Comparison of ENCODE assay signal across 8 cellular contexts in genomic region chr10:1048349-1048731, GRCh38. TPM values are rescaled to one million over a fixed set of nuclear protein-coding genes. Genes with fewer than 3 reads are reported as not detected.
DNase-seq lines count a peak whose midpoint lies in the region; ATAC-seq and TF ChIP-seq lines count a peak whose summit lies in the region.

No MANE protein-coding gene starts in this region.

- H3K4me1 Mint-ChIP-seq in memory B cell: peaks cover 39% of the 10 kb centered on the region

- TF ChIP-seq CTCF in OCI-LY1 (IDR thresholded peaks at IDR 0.05; ENCODE audit: low read length) (no peak), coronary artery (IDR thresholded peaks at IDR 0.05) (no peak), thyroid gland (IDR thresholded peaks at IDR 0.05) (no peak)

- DNase-seq in activated CD8-positive, alpha-beta memory T cell treated with anti-CD3 and anti-CD28 coated beads, Interleukin-2, amount 50 U/mL, for 4 hours: peak; percentile 71
- no peak for DNase-seq in activated CD8-positive, alpha-beta memory T cell treated with anti-CD3 and anti-CD28 coated beads for 24 hours
- DNase-seq in coronary artery (ENCODE audit: low spot score) (no peak), memory B cell (ENCODE audit: low spot score in 2 of 2) (peak in 1 of 2 donors; percentile 70), thyroid gland (peak; percentile 42 to 44), NCI-H1092 (lab: John Stamatoyannopoulos, UW) (no peak)

- no peaks in the 10 kb centered on the region for H3K9me3 ChIP-seq in OCI-LY1 (ENCODE audit: low read length)
- no peaks in the 10 kb centered on the region for H3K9me3 ChIP-seq in thyroid gland

- H2AFZ ChIP-seq in OCI-LY1 (ENCODE audit: low read length): no peak overlapping the region

- ATAC-seq in memory B cell (ENCODE audit: low read depth) (peak; percentile 34), HG03196 (IDR thresholded peaks at IDR 0.05; ENCODE audit: unreplicated experiment) (no peak)

- no peaks in the 10 kb centered on the region for H3K27me3 Mint-ChIP-seq in memory B cell

- peak overlapping the region; percentile 94 for H3K9ac ChIP-seq in OCI-LY1 (ENCODE audit: low read length)

- H3K4me2 ChIP-seq in OCI-LY1 (ENCODE audit: low read length): peak overlapping the region; percentile 82

- H3K36me3 ChIP-seq in OCI-LY1 (ENCODE audit: insufficient read depth, low read length) (peaks cover 69% of the 10 kb centered on the region), thyroid gland (no peaks in the 10 kb centered on the region)

- H3K4me3 ChIP-seq in OCI-LY1 (ENCODE audit: low read depth, low read length, poor library complexity, severe bottlenecking) (peak overlapping the region; percentile 95), coronary artery (peak overlapping the region; percentile 89), thyroid gland (replicated peaks in 1 of 3) (peak overlapping the region; percentile 42 to 66 (median 54))

- H3K27ac ChIP-seq in OCI-LY1 (ENCODE audit: low read depth, low read length, poor library complexity, severe bottlenecking): peak overlapping the region; percentile 94
- peak overlapping the region; percentile 98 to 99 for H3K27ac ChIP-seq in coronary artery
- H3K27ac ChIP-seq in thyroid gland: peak overlapping the region; percentile 94 to 98 (median 97)

- H3F3A ChIP-seq in OCI-LY1 (ENCODE audit: insufficient read depth, low read length): peaks cover 8% of the 10 kb centered on the region; the same call in 1 of the 2 replicates

- WGBS in thyroid gland, 2 donors: 0 to 2% methylated on average over 13 to 24 of the region's 37 CpGs

- H3K36me3 Mint-ChIP-seq in memory B cell: peaks cover 10% of the 10 kb centered on the region

- peak overlapping the region; percentile 95 for H3K4me3 Mint-ChIP-seq in memory B cell

- intact Hi-C loops in thyroid gland (cut with DNase I): no loop called here

- H3K9me3 Mint-ChIP-seq in memory B cell: peaks cover 1% of the 10 kb centered on the region

- peaks cover 52% of the 10 kb centered on the region for H3K4me1 ChIP-seq in OCI-LY1 (ENCODE audit: insufficient read depth, low read length, severe bottlenecking)
- peaks cover 13 to 15% of the 10 kb centered on the region in 2 donors for H3K4me1 ChIP-seq in thyroid gland

- no peaks in the 10 kb centered on the region for H3K9me2 ChIP-seq in OCI-LY1 (ENCODE audit: low read depth, low read length)

- H3K79me2 ChIP-seq in OCI-LY1 (ENCODE audit: insufficient read depth, low read length): peaks cover 40% of the 10 kb centered on the region

- H3K27me3 ChIP-seq in OCI-LY1 (ENCODE audit: insufficient read depth, low read length) (no peaks in the 10 kb centered on the region), thyroid gland (no peaks in the 10 kb centered on the region)

- peak overlapping the region; percentile 98 for H3K27ac Mint-ChIP-seq in memory B cell

- no peak for TF ChIP-seq POLR2A in thyroid gland (IDR thresholded peaks at IDR 0.05)

- no peaks in the 10 kb centered on the region for H4K20me1 ChIP-seq in OCI-LY1 (ENCODE audit: insufficient read depth, low read length)

RNA-seq across cellular contexts. Expression of gene IDI1, which starts 0.6 kb away (rescaled TPM):
- 10 to 100 TPM; 39.0 to 67.2 (median 41.5) TPM for total RNA-seq in thyroid gland

RNA-seq across cellular contexts. Expression of gene WDR37, which starts 7.8 kb away (rescaled TPM):
- 10 to 100 TPM; 15.2 to 26.3 (median 16.4) TPM for total RNA-seq in thyroid gland

RNA-seq across cellular contexts. Expression of gene IDI2, which starts 22.7 kb away (rescaled TPM):
- total RNA-seq in thyroid gland: not detected

Comparison
In these comparisons a context has a peak if more than half of its experiments do, and no peak if none do; other contexts are left out.
1. DNase-seq: peak in activated CD8-positive, alpha-beta memory T cell treated with anti-CD3 and anti-CD28 coated beads, Interleukin-2, amount 50 U/mL, for 4 hours (single experiment) and thyroid gland (2 of 2); none in activated CD8-positive, alpha-beta memory T cell treated with anti-CD3 and anti-CD28 coated beads for 24 hours (single experiment), coronary artery (single experiment) and NCI-H1092 (single experiment).
2. Peak in every context shown above with its lines, with median percentiles within 50 percentile points of each other: H3K27ac ChIP-seq and H3K4me3 ChIP-seq.